ENCODE assay signal across 1 cellular context in the genomic region with DNA sequence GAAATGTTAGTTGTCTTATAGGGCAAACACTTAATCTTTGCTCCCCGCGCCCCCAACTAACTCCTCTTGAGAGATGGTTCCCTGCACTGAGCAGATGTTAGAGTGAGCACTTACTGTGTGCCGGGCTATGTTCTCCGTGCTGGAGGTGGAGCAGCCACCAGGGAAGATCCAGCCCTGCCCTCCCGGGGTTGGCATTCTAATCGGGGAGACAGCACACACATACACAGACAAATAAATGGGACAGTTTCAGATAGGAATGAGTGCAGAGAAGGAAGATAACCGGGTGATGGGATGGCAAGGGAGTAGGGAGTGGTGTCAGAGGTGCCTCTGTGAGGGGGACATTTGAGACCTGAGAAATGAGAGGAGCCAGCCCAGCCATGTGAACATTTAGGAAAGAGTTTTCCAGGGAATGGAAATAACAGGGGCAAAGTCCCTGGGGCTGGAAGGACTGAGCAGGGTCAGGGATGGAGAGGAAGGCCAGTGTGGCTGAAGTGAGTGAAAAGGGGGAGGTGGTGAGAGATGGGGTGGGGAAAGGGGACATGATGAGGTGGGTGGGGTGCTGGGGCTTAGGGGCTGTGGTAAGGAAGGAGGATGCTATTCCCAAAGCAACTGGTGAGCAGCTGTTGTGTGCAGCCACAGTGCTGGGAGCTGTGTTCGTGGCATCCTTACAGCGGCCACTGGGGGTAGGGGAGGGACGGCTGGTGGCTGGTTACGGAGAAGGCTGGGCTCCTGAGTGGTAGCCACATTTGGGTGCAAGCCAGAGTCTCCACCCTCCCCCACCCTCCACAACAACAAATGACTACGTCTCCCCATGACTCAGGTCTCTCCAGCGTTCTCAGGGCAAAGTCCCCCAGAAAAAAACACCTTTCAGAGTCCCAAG.
TF ChIP-seq lines count a peak whose summit lies in the region.

No MANE protein-coding gene starts in this region.

TF ChIP-seq in HepG2, 621 proteins besides CTCF, POLR2A, EP300 and RAD21 (continues in another document):
- TF ChIP-seq, protein P1, sequence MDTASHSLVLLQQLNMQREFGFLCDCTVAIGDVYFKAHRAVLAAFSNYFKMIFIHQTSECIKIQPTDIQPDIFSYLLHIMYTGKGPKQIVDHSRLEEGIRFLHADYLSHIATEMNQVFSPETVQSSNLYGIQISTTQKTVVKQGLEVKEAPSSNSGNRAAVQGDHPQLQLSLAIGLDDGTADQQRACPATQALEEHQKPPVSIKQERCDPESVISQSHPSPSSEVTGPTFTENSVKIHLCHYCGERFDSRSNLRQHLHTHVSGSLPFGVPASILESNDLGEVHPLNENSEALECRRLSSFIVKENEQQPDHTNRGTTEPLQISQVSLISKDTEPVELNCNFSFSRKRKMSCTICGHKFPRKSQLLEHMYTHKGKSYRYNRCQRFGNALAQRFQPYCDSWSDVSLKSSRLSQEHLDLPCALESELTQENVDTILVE (CRISPR knock-in tag; IDR thresholded peaks at IDR 0.05) = no peak
- no peak for TF ChIP-seq TBP (CRISPR knock-in tag; IDR thresholded peaks at IDR 0.05)
- no peak for TF ChIP-seq ZNF672 (CRISPR knock-in tag; IDR thresholded peaks at IDR 0.05)
- TF ChIP-seq, protein P2, sequence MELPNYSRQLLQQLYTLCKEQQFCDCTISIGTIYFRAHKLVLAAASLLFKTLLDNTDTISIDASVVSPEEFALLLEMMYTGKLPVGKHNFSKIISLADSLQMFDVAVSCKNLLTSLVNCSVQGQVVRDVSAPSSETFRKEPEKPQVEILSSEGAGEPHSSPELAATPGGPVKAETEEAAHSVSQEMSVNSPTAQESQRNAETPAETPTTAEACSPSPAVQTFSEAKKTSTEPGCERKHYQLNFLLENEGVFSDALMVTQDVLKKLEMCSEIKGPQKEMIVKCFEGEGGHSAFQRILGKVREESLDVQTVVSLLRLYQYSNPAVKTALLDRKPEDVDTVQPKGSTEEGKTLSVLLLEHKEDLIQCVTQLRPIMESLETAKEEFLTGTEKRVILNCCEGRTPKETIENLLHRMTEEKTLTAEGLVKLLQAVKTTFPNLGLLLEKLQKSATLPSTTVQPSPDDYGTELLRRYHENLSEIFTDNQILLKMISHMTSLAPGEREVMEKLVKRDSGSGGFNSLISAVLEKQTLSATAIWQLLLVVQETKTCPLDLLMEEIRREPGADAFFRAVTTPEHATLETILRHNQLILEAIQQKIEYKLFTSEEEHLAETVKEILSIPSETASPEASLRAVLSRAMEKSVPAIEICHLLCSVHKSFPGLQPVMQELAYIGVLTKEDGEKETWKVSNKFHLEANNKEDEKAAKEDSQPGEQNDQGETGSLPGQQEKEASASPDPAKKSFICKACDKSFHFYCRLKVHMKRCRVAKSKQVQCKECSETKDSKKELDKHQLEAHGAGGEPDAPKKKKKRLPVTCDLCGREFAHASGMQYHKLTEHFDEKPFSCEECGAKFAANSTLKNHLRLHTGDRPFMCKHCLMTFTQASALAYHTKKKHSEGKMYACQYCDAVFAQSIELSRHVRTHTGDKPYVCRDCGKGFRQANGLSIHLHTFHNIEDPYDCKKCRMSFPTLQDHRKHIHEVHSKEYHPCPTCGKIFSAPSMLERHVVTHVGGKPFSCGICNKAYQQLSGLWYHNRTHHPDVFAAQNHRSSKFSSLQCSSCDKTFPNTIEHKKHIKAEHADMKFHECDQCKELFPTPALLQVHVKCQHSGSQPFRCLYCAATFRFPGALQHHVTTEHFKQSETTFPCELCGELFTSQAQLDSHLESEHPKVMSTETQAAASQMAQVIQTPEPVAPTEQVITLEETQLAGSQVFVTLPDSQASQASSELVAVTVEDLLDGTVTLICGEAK (IDR thresholded peaks at IDR 0.05) = no peak
- TF ChIP-seq, protein P2 (CRISPR knock-in tag; IDR thresholded peaks at IDR 0.05) = no peak
- TF ChIP-seq FOXA1 (IDR thresholded peaks at IDR 0.05) = no peak
- TF ChIP-seq FOXA1 (CRISPR knock-in tag; IDR thresholded peaks at IDR 0.05) = no peak
- TF ChIP-seq, protein P3, sequence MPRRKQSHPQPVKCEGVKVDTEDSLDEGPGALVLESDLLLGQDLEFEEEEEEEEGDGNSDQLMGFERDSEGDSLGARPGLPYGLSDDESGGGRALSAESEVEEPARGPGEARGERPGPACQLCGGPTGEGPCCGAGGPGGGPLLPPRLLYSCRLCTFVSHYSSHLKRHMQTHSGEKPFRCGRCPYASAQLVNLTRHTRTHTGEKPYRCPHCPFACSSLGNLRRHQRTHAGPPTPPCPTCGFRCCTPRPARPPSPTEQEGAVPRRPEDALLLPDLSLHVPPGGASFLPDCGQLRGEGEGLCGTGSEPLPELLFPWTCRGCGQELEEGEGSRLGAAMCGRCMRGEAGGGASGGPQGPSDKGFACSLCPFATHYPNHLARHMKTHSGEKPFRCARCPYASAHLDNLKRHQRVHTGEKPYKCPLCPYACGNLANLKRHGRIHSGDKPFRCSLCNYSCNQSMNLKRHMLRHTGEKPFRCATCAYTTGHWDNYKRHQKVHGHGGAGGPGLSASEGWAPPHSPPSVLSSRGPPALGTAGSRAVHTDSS (CRISPR knock-in tag; conservative IDR thresholded peaks at IDR 0.05) = no peak
- no peak for TF ChIP-seq HOXA3 (CRISPR knock-in tag; IDR thresholded peaks at IDR 0.05)
- TF ChIP-seq NCOR1 (IDR thresholded peaks at IDR 0.05; ENCODE audit: borderline replicate concordance, low read length) = peak; percentile 63; the same call in 1 of the 2 replicates
- no peak for TF ChIP-seq GABPA (IDR thresholded peaks at IDR 0.05; ENCODE audit: low read depth, low read length)
- TF ChIP-seq GABPA (CRISPR knock-in tag; IDR thresholded peaks at IDR 0.05; ENCODE audit: low read depth) = no peak
- TF ChIP-seq BCL6 (CRISPR knock-in tag; IDR thresholded peaks at IDR 0.05) = peak; percentile 25; the same call in 1 of the 2 replicates
- TF ChIP-seq FOSL1 (CRISPR knock-in tag; IDR thresholded peaks at IDR 0.05; ENCODE audit: borderline replicate concordance) = no peak
- no peak for TF ChIP-seq ZNF136 (CRISPR knock-in tag; IDR thresholded peaks at IDR 0.05; ENCODE audit: low read depth)
- no peak for TF ChIP-seq NR2F6 (IDR thresholded peaks at IDR 0.05)
- no peak for TF ChIP-seq NR2F6 (CRISPR knock-in tag; IDR thresholded peaks at IDR 0.05)
- TF ChIP-seq SKI (IDR thresholded peaks at IDR 0.05; ENCODE audit: partially characterized antibody) = no peak
- peak; percentile 49; the same call in 1 of the 2 replicates for TF ChIP-seq HNF4G (IDR thresholded peaks at IDR 0.05; ENCODE audit: borderline replicate concordance, low read depth, low read length)
- TF ChIP-seq HNF4G (CRISPR knock-in tag; IDR thresholded peaks at IDR 0.05; ENCODE audit: borderline replicate concordance, low read depth) = no peak
- TF ChIP-seq, protein P4, sequence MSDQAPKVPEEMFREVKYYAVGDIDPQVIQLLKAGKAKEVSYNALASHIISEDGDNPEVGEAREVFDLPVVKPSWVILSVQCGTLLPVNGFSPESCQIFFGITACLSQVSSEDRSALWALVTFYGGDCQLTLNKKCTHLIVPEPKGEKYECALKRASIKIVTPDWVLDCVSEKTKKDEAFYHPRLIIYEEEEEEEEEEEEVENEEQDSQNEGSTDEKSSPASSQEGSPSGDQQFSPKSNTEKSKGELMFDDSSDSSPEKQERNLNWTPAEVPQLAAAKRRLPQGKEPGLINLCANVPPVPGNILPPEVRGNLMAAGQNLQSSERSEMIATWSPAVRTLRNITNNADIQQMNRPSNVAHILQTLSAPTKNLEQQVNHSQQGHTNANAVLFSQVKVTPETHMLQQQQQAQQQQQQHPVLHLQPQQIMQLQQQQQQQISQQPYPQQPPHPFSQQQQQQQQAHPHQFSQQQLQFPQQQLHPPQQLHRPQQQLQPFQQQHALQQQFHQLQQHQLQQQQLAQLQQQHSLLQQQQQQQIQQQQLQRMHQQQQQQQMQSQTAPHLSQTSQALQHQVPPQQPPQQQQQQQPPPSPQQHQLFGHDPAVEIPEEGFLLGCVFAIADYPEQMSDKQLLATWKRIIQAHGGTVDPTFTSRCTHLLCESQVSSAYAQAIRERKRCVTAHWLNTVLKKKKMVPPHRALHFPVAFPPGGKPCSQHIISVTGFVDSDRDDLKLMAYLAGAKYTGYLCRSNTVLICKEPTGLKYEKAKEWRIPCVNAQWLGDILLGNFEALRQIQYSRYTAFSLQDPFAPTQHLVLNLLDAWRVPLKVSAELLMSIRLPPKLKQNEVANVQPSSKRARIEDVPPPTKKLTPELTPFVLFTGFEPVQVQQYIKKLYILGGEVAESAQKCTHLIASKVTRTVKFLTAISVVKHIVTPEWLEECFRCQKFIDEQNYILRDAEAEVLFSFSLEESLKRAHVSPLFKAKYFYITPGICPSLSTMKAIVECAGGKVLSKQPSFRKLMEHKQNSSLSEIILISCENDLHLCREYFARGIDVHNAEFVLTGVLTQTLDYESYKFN (CRISPR knock-in tag; conservative IDR thresholded peaks at IDR 0.05) = peak; percentile 59
- TF ChIP-seq ZNF761 (CRISPR knock-in tag; conservative IDR thresholded peaks at IDR 0.05) = no peak
- TF ChIP-seq, protein P5, sequence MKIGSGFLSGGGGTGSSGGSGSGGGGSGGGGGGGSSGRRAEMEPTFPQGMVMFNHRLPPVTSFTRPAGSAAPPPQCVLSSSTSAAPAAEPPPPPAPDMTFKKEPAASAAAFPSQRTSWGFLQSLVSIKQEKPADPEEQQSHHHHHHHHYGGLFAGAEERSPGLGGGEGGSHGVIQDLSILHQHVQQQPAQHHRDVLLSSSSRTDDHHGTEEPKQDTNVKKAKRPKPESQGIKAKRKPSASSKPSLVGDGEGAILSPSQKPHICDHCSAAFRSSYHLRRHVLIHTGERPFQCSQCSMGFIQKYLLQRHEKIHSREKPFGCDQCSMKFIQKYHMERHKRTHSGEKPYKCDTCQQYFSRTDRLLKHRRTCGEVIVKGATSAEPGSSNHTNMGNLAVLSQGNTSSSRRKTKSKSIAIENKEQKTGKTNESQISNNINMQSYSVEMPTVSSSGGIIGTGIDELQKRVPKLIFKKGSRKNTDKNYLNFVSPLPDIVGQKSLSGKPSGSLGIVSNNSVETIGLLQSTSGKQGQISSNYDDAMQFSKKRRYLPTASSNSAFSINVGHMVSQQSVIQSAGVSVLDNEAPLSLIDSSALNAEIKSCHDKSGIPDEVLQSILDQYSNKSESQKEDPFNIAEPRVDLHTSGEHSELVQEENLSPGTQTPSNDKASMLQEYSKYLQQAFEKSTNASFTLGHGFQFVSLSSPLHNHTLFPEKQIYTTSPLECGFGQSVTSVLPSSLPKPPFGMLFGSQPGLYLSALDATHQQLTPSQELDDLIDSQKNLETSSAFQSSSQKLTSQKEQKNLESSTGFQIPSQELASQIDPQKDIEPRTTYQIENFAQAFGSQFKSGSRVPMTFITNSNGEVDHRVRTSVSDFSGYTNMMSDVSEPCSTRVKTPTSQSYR (CRISPR knock-in tag; IDR thresholded peaks at IDR 0.05; ENCODE audit: borderline replicate concordance) = peak; percentile 51
- TF ChIP-seq ZNF326 (CRISPR knock-in tag; IDR thresholded peaks at IDR 0.05; ENCODE audit: borderline replicate concordance) = no peak
- TF ChIP-seq, protein P6, sequence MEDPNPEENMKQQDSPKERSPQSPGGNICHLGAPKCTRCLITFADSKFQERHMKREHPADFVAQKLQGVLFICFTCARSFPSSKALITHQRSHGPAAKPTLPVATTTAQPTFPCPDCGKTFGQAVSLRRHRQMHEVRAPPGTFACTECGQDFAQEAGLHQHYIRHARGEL (CRISPR knock-in tag; IDR thresholded peaks at IDR 0.05) = no peak
- TF ChIP-seq ZNF782 (CRISPR knock-in tag; IDR thresholded peaks at IDR 0.05; ENCODE audit: borderline replicate concordance) = no peak
- no peak for TF ChIP-seq MXI1 (IDR thresholded peaks at IDR 0.05; ENCODE audit: borderline replicate concordance, low read depth, low read length)
- peak; percentile 62; the same call in 1 of the 2 replicates for TF ChIP-seq KDM6A (CRISPR knock-in tag; IDR thresholded peaks at IDR 0.05; ENCODE audit: low read depth)
- TF ChIP-seq SMAD9 (CRISPR knock-in tag; IDR thresholded peaks at IDR 0.05) = no peak
- no peak for TF ChIP-seq MEIS1 (CRISPR knock-in tag; IDR thresholded peaks at IDR 0.05; ENCODE audit: borderline replicate concordance)
- TF ChIP-seq, protein P7, sequence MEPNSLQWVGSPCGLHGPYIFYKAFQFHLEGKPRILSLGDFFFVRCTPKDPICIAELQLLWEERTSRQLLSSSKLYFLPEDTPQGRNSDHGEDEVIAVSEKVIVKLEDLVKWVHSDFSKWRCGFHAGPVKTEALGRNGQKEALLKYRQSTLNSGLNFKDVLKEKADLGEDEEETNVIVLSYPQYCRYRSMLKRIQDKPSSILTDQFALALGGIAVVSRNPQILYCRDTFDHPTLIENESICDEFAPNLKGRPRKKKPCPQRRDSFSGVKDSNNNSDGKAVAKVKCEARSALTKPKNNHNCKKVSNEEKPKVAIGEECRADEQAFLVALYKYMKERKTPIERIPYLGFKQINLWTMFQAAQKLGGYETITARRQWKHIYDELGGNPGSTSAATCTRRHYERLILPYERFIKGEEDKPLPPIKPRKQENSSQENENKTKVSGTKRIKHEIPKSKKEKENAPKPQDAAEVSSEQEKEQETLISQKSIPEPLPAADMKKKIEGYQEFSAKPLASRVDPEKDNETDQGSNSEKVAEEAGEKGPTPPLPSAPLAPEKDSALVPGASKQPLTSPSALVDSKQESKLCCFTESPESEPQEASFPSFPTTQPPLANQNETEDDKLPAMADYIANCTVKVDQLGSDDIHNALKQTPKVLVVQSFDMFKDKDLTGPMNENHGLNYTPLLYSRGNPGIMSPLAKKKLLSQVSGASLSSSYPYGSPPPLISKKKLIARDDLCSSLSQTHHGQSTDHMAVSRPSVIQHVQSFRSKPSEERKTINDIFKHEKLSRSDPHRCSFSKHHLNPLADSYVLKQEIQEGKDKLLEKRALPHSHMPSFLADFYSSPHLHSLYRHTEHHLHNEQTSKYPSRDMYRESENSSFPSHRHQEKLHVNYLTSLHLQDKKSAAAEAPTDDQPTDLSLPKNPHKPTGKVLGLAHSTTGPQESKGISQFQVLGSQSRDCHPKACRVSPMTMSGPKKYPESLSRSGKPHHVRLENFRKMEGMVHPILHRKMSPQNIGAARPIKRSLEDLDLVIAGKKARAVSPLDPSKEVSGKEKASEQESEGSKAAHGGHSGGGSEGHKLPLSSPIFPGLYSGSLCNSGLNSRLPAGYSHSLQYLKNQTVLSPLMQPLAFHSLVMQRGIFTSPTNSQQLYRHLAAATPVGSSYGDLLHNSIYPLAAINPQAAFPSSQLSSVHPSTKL (CRISPR knock-in tag; IDR thresholded peaks at IDR 0.05) = no peak
